ENCODE assay signal across 12 cellular contexts in genomic region chr2:98505991-98506664, GRCh38.
A peak's percentile ranks its signal among the peaks of the same experiment; 100 is the strongest.
DNase-seq lines count a peak whose midpoint lies in the region; ATAC-seq and TF ChIP-seq lines count a peak whose summit lies in the region.
"Had no signal": no experiment of that assay in that cellular context is flagged by ENCODE, and none has a peak within 500 bp of the region (broad histone marks: within the 10 kb centered on the region; RNA-seq: fewer than 3 reads in every experiment).

No MANE protein-coding gene starts in this region.

- peak overlapping the region; percentile 85 for H3K4me2 ChIP-seq in KMS-11
- no peak overlapping the region for H3K4me2 ChIP-seq in PC-9

- peaks cover 2% of the 10 kb centered on the region for H3K36me3 Mint-ChIP-seq in T-helper 17 cell (ENCODE audit: low read depth)
- H3K36me3 Mint-ChIP-seq in stimulated activated effector memory CD8-positive, alpha-beta T cell treated with anti-CD3 and anti-CD28 coated beads, Interleukin-12 subunit alpha, Interleukin-12 subunit beta, amount 100 ng/mL, for 72 hours, result peaks cover 44% of the 10 kb centered on the region

- no peaks in the 10 kb centered on the region for H3K36me3 ChIP-seq in KMS-11 (ENCODE audit: insufficient read depth)
- H3K36me3 ChIP-seq in PC-9 (ENCODE audit: low read depth), result no peaks in the 10 kb centered on the region

- H3K27me3 ChIP-seq in KMS-11 (ENCODE audit: insufficient read depth, low read depth), result no peaks in the 10 kb centered on the region
- H3K27me3 ChIP-seq in foreskin keratinocyte, result no peaks in the 10 kb centered on the region
- H3K27me3 ChIP-seq in PC-9 (ENCODE audit: insufficient read depth, low read depth), result no peaks in the 10 kb centered on the region

- BruUV-seq in PC-9 (replicated peaks; lab: Mats Ljungman, UMichigan), result no TSS peak

- intact Hi-C loops in PC-9 (cut with micrococcal nuclease; ENCODE audit: unreplicated experiment), result no loop called here

- H3F3A ChIP-seq in PC-9 (ENCODE audit: insufficient read depth, low read depth), result no peaks in the 10 kb centered on the region

- peak overlapping the region; percentile 39 for H3K4me3 Mint-ChIP-seq in T-helper 17 cell
- H3K4me3 Mint-ChIP-seq in stimulated activated effector memory CD8-positive, alpha-beta T cell treated with anti-CD3 and anti-CD28 coated beads, Interleukin-12 subunit alpha, Interleukin-12 subunit beta, amount 100 ng/mL, for 72 hours, result no peak overlapping the region

- H3K9me3 ChIP-seq in T-helper 17 cell (ENCODE audit: control insufficient read depth, low read length, poor library complexity, severe bottlenecking) (no peaks in the 10 kb centered on the region), PC-9 (ENCODE audit: insufficient read depth, low read depth) (no peaks in the 10 kb centered on the region)

- H2AFZ ChIP-seq in KMS-11 (ENCODE audit: low read depth) (no peak overlapping the region), PC-9 (no peak overlapping the region)

- peaks cover 75% of the 10 kb centered on the region for H3K4me1 ChIP-seq in KMS-11 (ENCODE audit: low read depth, poor library complexity, severe bottlenecking)
- H3K4me1 ChIP-seq in foreskin keratinocyte, result no peaks in the 10 kb centered on the region
- peaks cover 24% of the 10 kb centered on the region for H3K4me1 ChIP-seq in PC-9 (replicated peaks; ENCODE audit: insufficient read depth)

- H3K79me2 ChIP-seq in KMS-11 (ENCODE audit: insufficient read depth, low read depth) (peaks cover 62% of the 10 kb centered on the region; the same call in 1 of the 2 replicates), PC-9 (ENCODE audit: low read depth) (0 out of 2 replicates have a peak, but pooled peaks cover 12% of the 10 kb centered on the region)

- peak overlapping the region; percentile 80 for H3K27ac Mint-ChIP-seq in T-helper 17 cell
- peak overlapping the region; percentile 38 for H3K27ac Mint-ChIP-seq in stimulated activated effector memory CD8-positive, alpha-beta T cell treated with anti-CD3 and anti-CD28 coated beads, Interleukin-12 subunit alpha, Interleukin-12 subunit beta, amount 100 ng/mL, for 72 hours

- no peaks in the 10 kb centered on the region for H3K9me3 Mint-ChIP-seq in stimulated activated effector memory CD8-positive, alpha-beta T cell treated with anti-CD3 and anti-CD28 coated beads, Interleukin-12 subunit alpha, Interleukin-12 subunit beta, amount 100 ng/mL, for 72 hours

- POLR2A ChIA-PET in PC-9 (lab: Charles Lee; ENCODE audit: unreplicated experiment), result no interaction called here

- H3K27ac ChIP-seq in KMS-11 (peak overlapping the region; percentile 80; the same call in 1 of the 2 replicates), foreskin keratinocyte (no peak overlapping the region), PC-9 (no peak overlapping the region)

- CTCF ChIA-PET in PC-9 (lab: Charles Lee), result no interaction called here

- TF ChIP-seq CTCF in KMS-11 (conservative IDR thresholded peaks at IDR 0.05; ENCODE audit: low read depth, low read length) (no peak), foreskin keratinocyte (conservative IDR thresholded peaks at IDR 0.05) (no peak), PC-9 (conservative IDR thresholded peaks at IDR 0.05) (no peak)

- no peaks in the 10 kb centered on the region for H4K20me1 ChIP-seq in KMS-11 (ENCODE audit: insufficient read depth)
- H4K20me1 ChIP-seq in PC-9 (ENCODE audit: insufficient read depth), result no peaks in the 10 kb centered on the region

- no peak for ATAC-seq in T-helper 17 cell
- ATAC-seq in foreskin keratinocyte, result peak; percentile 46
- ATAC-seq in stimulated activated effector memory CD8-positive, alpha-beta T cell treated with anti-CD3 and anti-CD28 coated beads, Interleukin-12 subunit alpha, Interleukin-12 subunit beta, amount 100 ng/mL, for 72 hours, result no peak
- no peak for ATAC-seq in HG02763 (IDR thresholded peaks at IDR 0.05; ENCODE audit: unreplicated experiment)

- DNase-seq in T-helper 17 cell (no peak), foreskin keratinocyte (peak in 1 of 2 donors; percentile 53), COR-L47 (lab: John Stamatoyannopoulos, UW) (no peak), PC-9 (no peak)
- DNase-seq in stimulated activated effector memory CD8-positive, alpha-beta T cell treated with anti-CD3 and anti-CD28 coated beads, Interleukin-12 subunit alpha, Interleukin-12 subunit beta, amount 100 ng/mL, for 72 hours (ENCODE audit: low spot score in 2 of 2), result no peak
- DNase-seq: DMS 273 treated with DMSO at 0.1 percent for 48 hours; kidney glomerular epithelial cell; NCI-H187; stimulated activated CD4-positive, alpha-beta T cell treated with anti-CD3 and anti-CD28 coated beads, Interleukin-2, amount 100 ng/mL, for 48 hours; SW 1271 had no signal

- H3K4me1 Mint-ChIP-seq in T-helper 17 cell, result peaks cover 60% of the 10 kb centered on the region
- H3K4me1 Mint-ChIP-seq in stimulated activated effector memory CD8-positive, alpha-beta T cell treated with anti-CD3 and anti-CD28 coated beads, Interleukin-12 subunit alpha, Interleukin-12 subunit beta, amount 100 ng/mL, for 72 hours, result peaks cover 93% of the 10 kb centered on the region

- no peaks in the 10 kb centered on the region for H3K9me2 ChIP-seq in PC-9 (ENCODE audit: insufficient read depth)

- H3K9ac ChIP-seq in KMS-11, result no peak overlapping the region

- no peak overlapping the region for H3K4me3 ChIP-seq in KMS-11 (IDR thresholded peaks at IDR 0.05; ENCODE audit: insufficient read depth, low read depth, low read length)
- no peak overlapping the region for H3K4me3 ChIP-seq in PC-9

- no peaks in the 10 kb centered on the region for H3K27me3 Mint-ChIP-seq in T-helper 17 cell
